In the genomic region with DNA sequence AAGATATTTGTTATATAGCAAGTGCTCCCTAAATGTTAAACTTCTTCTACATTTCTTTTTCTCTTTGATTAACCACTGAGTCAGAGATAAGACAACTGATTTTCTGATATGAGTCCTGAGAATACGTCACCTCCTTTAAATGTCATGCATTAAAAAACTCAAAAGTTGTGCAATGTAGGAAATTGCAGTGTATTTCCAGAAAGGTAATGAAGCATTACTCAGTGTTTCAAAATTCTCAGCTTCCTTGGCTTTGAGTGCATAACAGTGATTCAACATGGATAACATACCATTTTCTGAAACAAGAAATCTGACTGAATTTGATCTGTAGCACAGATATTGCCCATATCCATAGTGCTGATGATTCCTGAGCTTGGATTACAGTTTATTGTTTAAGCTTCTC, we compare ENCODE assay signal across 17 cellular contexts.
DNase-seq lines count a peak whose midpoint lies in the region; ATAC-seq and TF ChIP-seq lines count a peak whose summit lies in the region.
"Had no signal": no experiment of that assay in that cellular context is flagged by ENCODE, and none has a peak within 500 bp of the region (broad histone marks: within the 10 kb centered on the region; RNA-seq: fewer than 3 reads in every experiment).

No MANE protein-coding gene starts in this region.

- H3K4me3 ChIP-seq in left ventricle myocardium inferior (no peak overlapping the region), HAP-1 (no peak overlapping the region), mucosa of descending colon (no peak overlapping the region), Caco-2 (ENCODE audit: low read depth, low read length) (no peak overlapping the region)
- H3K4me3 ChIP-seq: GM12878, lower lobe of right lung, testis had no signal

- in situ Hi-C loops in HAP-1 (cut with MboI; ENCODE audit: low sequenced_read_pairs), result no loop called here

- CTCF ChIA-PET in Caco-2 (lab: Charles Lee), result no interaction called here

- no peak for TF ChIP-seq CTCF in left ventricle myocardium inferior (IDR thresholded peaks at IDR 0.05; ENCODE audit: borderline replicate concordance)
- no peak for TF ChIP-seq CTCF in foreskin keratinocyte (conservative IDR thresholded peaks at IDR 0.05)
- TF ChIP-seq CTCF in mesothelial cell of epicardium (IDR thresholded peaks at IDR 0.05; ENCODE audit: unreplicated experiment), result no peak
- no peak for TF ChIP-seq CTCF in mucosa of descending colon (IDR thresholded peaks at IDR 0.05)
- no peak for TF ChIP-seq CTCF in Caco-2 (IDR thresholded peaks at IDR 0.05; ENCODE audit: insufficient read depth in 1 of 2, low read depth in 1 of 2, low read length in 1 of 2, severe bottlenecking in 1 of 2, unreplicated experiment in 1 of 2)

- H3K4me3 Mint-ChIP-seq in mesothelial cell of epicardium (no peak overlapping the region), Caco-2 (ENCODE audit: unreplicated experiment) (no peak overlapping the region)

- H3K9me3 Mint-ChIP-seq in mesothelial cell of epicardium, result no peaks in the 10 kb centered on the region
- no peaks in the 10 kb centered on the region for H3K9me3 Mint-ChIP-seq in Caco-2 (ENCODE audit: unreplicated experiment)

- H3K4me1 ChIP-seq in left ventricle myocardium inferior (peaks cover 22% of the 10 kb centered on the region), foreskin keratinocyte (peaks cover 15% of the 10 kb centered on the region), HAP-1 (no peaks in the 10 kb centered on the region), mucosa of descending colon (ENCODE audit: low read depth) (no peaks in the 10 kb centered on the region), Caco-2 (no peaks in the 10 kb centered on the region)
- H3K4me1 ChIP-seq: testis had no signal

- no peaks in the 10 kb centered on the region for H3K27me3 ChIP-seq in left ventricle myocardium inferior (ENCODE audit: low read depth)
- no peaks in the 10 kb centered on the region for H3K27me3 ChIP-seq in foreskin keratinocyte
- H3K27me3 ChIP-seq in HAP-1 (ENCODE audit: low read depth), result no peaks in the 10 kb centered on the region
- H3K27me3 ChIP-seq in Caco-2 (replicated peaks; ENCODE audit: control insufficient read depth, insufficient read depth, low read length), result no peaks in the 10 kb centered on the region
- H3K27me3 ChIP-seq: testis had no signal

- peaks cover 6% of the 10 kb centered on the region for H3K27me3 Mint-ChIP-seq in mesothelial cell of epicardium (ENCODE audit: low read depth)
- peaks cover 4% of the 10 kb centered on the region for H3K27me3 Mint-ChIP-seq in Caco-2 (ENCODE audit: insufficient read depth, unreplicated experiment)

- H3K36me3 ChIP-seq in left ventricle myocardium inferior, result no peaks in the 10 kb centered on the region
- H3K36me3 ChIP-seq in HAP-1 (replicated peaks), result no peaks in the 10 kb centered on the region
- no peaks in the 10 kb centered on the region for H3K36me3 ChIP-seq in mucosa of descending colon (ENCODE audit: low read depth)
- H3K36me3 ChIP-seq in Caco-2 (ENCODE audit: control insufficient read depth, insufficient read depth, low read length), result no peaks in the 10 kb centered on the region
- H3K36me3 ChIP-seq: lower lobe of right lung had no signal

- H3K36me3 Mint-ChIP-seq in mesothelial cell of epicardium (no peaks in the 10 kb centered on the region), Caco-2 (ENCODE audit: insufficient read depth, unreplicated experiment) (no peaks in the 10 kb centered on the region)

- H3K9me3 ChIP-seq in left ventricle myocardium inferior (replicated peaks) (no peaks in the 10 kb centered on the region), HAP-1 (no peaks in the 10 kb centered on the region), mucosa of descending colon (no peaks in the 10 kb centered on the region), Caco-2 (no peaks in the 10 kb centered on the region)
- H3K9me3 ChIP-seq: lower lobe of right lung, testis had no signal

- peak; percentile 85 for ATAC-seq in foreskin keratinocyte
- ATAC-seq in mucosa of descending colon, result no peak
- ATAC-seq: activated CD4-positive, CD25-positive, alpha-beta regulatory T cell treated with anti-CD3 and anti-CD28 coated beads, Interleukin-2, amount 50 U/mL, for 24 hours; GM12878 had no signal

- BruUV-seq in Caco-2 (replicated peaks; lab: Mats Ljungman, UMichigan), result no TSS peak

- POLR2A ChIA-PET in Caco-2 (lab: Charles Lee), result no interaction called here

- DNase-seq in left ventricle myocardium inferior (no peak), cardiac septum (ENCODE audit: low spot score) (no peak), amniotic stem cell (lab: John Stamatoyannopoulos, UW) (peak; percentile 70), foreskin keratinocyte (peak; percentile 78 to 92), HAP-1 (ENCODE audit: low spot score in 2 of 2) (no peak), mesothelial cell of epicardium (ENCODE audit: low spot score in 2 of 2, unreplicated experiment in 2 of 2) (no peak), mucosa of descending colon (no peak), Caco-2 (no peak)
- DNase-seq: 8988T; hippocampal formation; Kasumi-1; lower lobe of right lung; NCI-H2029; stimulated activated CD4-positive, alpha-beta T cell treated with anti-CD3 and anti-CD28 coated beads, Interleukin-15, amount 100 ng/mL, for 24 hours; testis had no signal

- peak overlapping the region; percentile 56 for H3K27ac ChIP-seq in left ventricle myocardium inferior (replicated peaks)
- no peak overlapping the region for H3K27ac ChIP-seq in foreskin keratinocyte
- H3K27ac ChIP-seq: lower lobe of right lung, testis had no signal

- H3K27ac Mint-ChIP-seq in mesothelial cell of epicardium (no peak overlapping the region), Caco-2 (ENCODE audit: unreplicated experiment) (no peak overlapping the region)

- H3K4me1 Mint-ChIP-seq in mesothelial cell of epicardium (peaks cover 7% of the 10 kb centered on the region), Caco-2 (ENCODE audit: low read depth, unreplicated experiment) (peaks cover 7% of the 10 kb centered on the region)

- intact Hi-C loops in left ventricle myocardium inferior (cut with micrococcal nuclease) (no loop called here), cardiac septum (cut with DNase I) (no loop called here), mucosa of descending colon (cut with DNase I, micrococcal nuclease) (no loop called here), Caco-2 (cut with micrococcal nuclease; ENCODE audit: unreplicated experiment) (no loop called here)

Comparison
In these comparisons a context has a peak if more than half of its experiments do, and no peak if none do; other contexts are left out.
1. DNase-seq: peak in amniotic stem cell (single experiment) and foreskin keratinocyte (2 of 2); none in left ventricle myocardium inferior (single experiment), cardiac septum (single experiment), HAP-1 (0 of 2), mesothelial cell of epicardium (0 of 2), mucosa of descending colon (0 of 3) and Caco-2 (0 of 2).